ENCODE assay signal across 1 cellular context in the genomic region with DNA sequence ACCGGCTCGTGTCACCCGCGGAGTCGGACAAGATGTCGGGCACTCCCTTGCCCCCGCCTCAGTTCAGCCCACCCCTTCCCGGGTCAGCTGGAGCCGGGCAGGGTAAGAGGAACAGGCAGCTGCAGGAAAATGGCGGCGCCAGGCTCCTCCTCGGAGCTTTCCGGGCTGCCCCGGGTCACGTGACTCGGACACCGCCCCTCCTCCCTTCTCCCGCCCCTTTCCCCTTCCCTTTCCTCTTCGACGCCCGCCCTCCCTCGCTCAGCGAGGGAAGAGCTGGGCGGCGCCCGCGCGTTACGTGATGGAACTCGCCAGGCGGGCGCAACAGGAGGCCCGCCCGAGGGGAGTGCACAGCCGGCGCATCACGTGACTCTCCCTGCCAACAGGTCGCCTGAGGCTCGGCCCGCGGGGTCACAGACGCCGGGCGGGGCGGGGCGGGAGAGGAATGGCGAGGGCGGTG.
TF ChIP-seq lines count a peak whose summit lies in the region.

A gene with protein sequence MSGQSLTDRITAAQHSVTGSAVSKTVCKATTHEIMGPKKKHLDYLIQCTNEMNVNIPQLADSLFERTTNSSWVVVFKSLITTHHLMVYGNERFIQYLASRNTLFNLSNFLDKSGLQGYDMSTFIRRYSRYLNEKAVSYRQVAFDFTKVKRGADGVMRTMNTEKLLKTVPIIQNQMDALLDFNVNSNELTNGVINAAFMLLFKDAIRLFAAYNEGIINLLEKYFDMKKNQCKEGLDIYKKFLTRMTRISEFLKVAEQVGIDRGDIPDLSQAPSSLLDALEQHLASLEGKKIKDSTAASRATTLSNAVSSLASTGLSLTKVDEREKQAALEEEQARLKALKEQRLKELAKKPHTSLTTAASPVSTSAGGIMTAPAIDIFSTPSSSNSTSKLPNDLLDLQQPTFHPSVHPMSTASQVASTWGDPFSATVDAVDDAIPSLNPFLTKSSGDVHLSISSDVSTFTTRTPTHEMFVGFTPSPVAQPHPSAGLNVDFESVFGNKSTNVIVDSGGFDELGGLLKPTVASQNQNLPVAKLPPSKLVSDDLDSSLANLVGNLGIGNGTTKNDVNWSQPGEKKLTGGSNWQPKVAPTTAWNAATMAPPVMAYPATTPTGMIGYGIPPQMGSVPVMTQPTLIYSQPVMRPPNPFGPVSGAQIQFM (minus strand): TSS at position 134 of the 457 bp plus-strand sequence. CDS start 304 bp downstream, outside the sequence.

TF ChIP-seq in K562, 482 proteins besides CTCF, POLR2A, EP300 and RAD21 (continued from another document and continues in another):
- TF ChIP-seq NEUROD1 (IDR thresholded peaks at IDR 0.05; ENCODE audit: borderline replicate concordance, low read depth, low read length, partially characterized antibody) (peak; percentile 54), GABPB1 (CRISPR knock-in tag; IDR thresholded peaks at IDR 0.05) (peak; percentile 78), TRIM24 (IDR thresholded peaks at IDR 0.05) (peak; percentile 22 to 57; a peak in 3 of 4 replicates), FOXA1 (IDR thresholded peaks at IDR 0.05; ENCODE audit: borderline replicate concordance) (no peak), ZNF561 (CRISPR knock-in tag; conservative IDR thresholded peaks at IDR 0.05) (no peak), MXI1 (IDR thresholded peaks at IDR 0.05; ENCODE audit: low read depth, low read length) (peak; percentile 29; the same call in 1 of the 2 replicates), HMGN3 (IDR thresholded peaks at IDR 0.05; ENCODE audit: borderline replicate concordance, extremely low read depth, insufficient read length, low read depth, low read length) (peak; percentile 96), ZKSCAN1 (IDR thresholded peaks at IDR 0.05; ENCODE audit: low read depth, low read length) (0 out of 2 replicates have a peak, but pooled peaks have one; percentile 19), ILF3 (IDR thresholded peaks at IDR 0.05; ENCODE audit: borderline replicate concordance) (peak; percentile 79; the same call in 1 of the 2 replicates), TOE1 (IDR thresholded peaks at IDR 0.05; ENCODE audit: borderline replicate concordance) (peak; percentile 100), TOE1 (CRISPR knock-in tag; IDR thresholded peaks at IDR 0.05; ENCODE audit: borderline replicate concordance, low read depth) (no peak), NFE2 (IDR thresholded peaks at IDR 0.05; ENCODE audit: low read depth) (peak; percentile 33), AFF1 (IDR thresholded peaks at IDR 0.05; ENCODE audit: low read depth in 1 of 2, partially characterized antibody in 2 of 2) (peak in 1 of 2 experiments; percentile 88), RAD51 (IDR thresholded peaks at IDR 0.05; ENCODE audit: borderline replicate concordance, low read depth) (peak; percentile 100), FIP1L1 (IDR thresholded peaks at IDR 0.05; ENCODE audit: low read depth, low read length, poor library complexity, severe bottlenecking) (no peak), CBFA2T3 (IDR thresholded peaks at IDR 0.05) (peak; percentile 53), ZNF217 (CRISPR knock-in tag; IDR thresholded peaks at IDR 0.05) (no peak), NFXL1 (CRISPR knock-in tag; IDR thresholded peaks at IDR 0.05) (no peak), CBX3 (IDR thresholded peaks at IDR 0.05; ENCODE audit: borderline replicate concordance in 1 of 2, low read length in 2 of 2) (peak in 1 of 2 experiments; percentile 26; a peak in 1 of 3 replicates), RB1 (IDR thresholded peaks at IDR 0.05; ENCODE audit: low read depth) (peak; percentile 94), POLR2B (IDR thresholded peaks at IDR 0.05; ENCODE audit: low read depth, partially characterized antibody) (peak; percentile 28), ARID1B (IDR thresholded peaks at IDR 0.05) (peak; percentile 58), JUNB (CRISPR knock-in tag; conservative IDR thresholded peaks at IDR 0.05) (no peak), E2F1 (CRISPR knock-in tag; IDR thresholded peaks at IDR 0.05) (peak; percentile 71; the same call in 1 of the 2 replicates), BRF1 (IDR thresholded peaks at IDR 0.05; ENCODE audit: borderline replicate concordance, extremely low read depth, insufficient read length) (no peak), FOXP1 (CRISPR knock-in tag; IDR thresholded peaks at IDR 0.05) (peak; percentile 4; the same call in 1 of the 2 replicates), ZBTB49 (CRISPR knock-in tag; IDR thresholded peaks at IDR 0.05; ENCODE audit: borderline replicate concordance) (0 out of 2 replicates have a peak, but pooled peaks have one; percentile 16), SP2 (IDR thresholded peaks at IDR 0.05; ENCODE audit: extremely low read depth, low read depth, low read length, poor library complexity, severe bottlenecking) (no peak), NRF1 (conservative IDR thresholded peaks at IDR 0.05 in 1 of 2, IDR thresholded peaks at IDR 0.05 in 1 of 2) (peak; percentile 89 to 91), E2F6 (IDR thresholded peaks at IDR 0.05; ENCODE audit: borderline replicate concordance in 1 of 2, extremely low read depth in 1 of 2, insufficient read depth in 1 of 2, insufficient read length in 1 of 2, low read depth in 1 of 2, low read length in 1 of 2, poor library complexity in 1 of 2, severe bottlenecking in 1 of 2) (peak; percentile 70), ZNF668 (CRISPR knock-in tag; IDR thresholded peaks at IDR 0.05) (0 out of 2 replicates have a peak, but pooled peaks have one; percentile 27), FOXK2 (conservative IDR thresholded peaks at IDR 0.05 in 1 of 2, IDR thresholded peaks at IDR 0.05 in 1 of 2; ENCODE audit: low read depth in 2 of 2) (peak; percentile 70 to 89; a peak in 3 of 4 replicates), THRAP3 (IDR thresholded peaks at IDR 0.05; ENCODE audit: borderline replicate concordance) (no peak), ZNF444 (CRISPR knock-in tag; IDR thresholded peaks at IDR 0.05) (no peak)
- TF ChIP-seq, protein P1, sequence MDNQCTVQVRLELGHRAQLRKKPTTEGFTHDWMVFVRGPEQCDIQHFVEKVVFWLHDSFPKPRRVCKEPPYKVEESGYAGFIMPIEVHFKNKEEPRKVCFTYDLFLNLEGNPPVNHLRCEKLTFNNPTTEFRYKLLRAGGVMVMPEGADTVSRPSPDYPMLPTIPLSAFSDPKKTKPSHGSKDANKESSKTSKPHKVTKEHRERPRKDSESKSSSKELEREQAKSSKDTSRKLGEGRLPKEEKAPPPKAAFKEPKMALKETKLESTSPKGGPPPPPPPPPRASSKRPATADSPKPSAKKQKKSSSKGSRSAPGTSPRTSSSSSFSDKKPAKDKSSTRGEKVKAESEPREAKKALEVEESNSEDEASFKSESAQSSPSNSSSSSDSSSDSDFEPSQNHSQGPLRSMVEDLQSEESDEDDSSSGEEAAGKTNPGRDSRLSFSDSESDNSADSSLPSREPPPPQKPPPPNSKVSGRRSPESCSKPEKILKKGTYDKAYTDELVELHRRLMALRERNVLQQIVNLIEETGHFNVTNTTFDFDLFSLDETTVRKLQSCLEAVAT (IDR thresholded peaks at IDR 0.05), result peak in 1 of 2 experiments; percentile 8; a peak in 2 of 4 replicates
- TF ChIP-seq, protein P2, sequence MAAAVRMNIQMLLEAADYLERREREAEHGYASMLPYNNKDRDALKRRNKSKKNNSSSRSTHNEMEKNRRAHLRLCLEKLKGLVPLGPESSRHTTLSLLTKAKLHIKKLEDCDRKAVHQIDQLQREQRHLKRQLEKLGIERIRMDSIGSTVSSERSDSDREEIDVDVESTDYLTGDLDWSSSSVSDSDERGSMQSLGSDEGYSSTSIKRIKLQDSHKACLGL (CRISPR knock-in tag; IDR thresholded peaks at IDR 0.05; ENCODE audit: borderline replicate concordance, poor library complexity, severe bottlenecking), result no peak
- TF ChIP-seq, protein P3, sequence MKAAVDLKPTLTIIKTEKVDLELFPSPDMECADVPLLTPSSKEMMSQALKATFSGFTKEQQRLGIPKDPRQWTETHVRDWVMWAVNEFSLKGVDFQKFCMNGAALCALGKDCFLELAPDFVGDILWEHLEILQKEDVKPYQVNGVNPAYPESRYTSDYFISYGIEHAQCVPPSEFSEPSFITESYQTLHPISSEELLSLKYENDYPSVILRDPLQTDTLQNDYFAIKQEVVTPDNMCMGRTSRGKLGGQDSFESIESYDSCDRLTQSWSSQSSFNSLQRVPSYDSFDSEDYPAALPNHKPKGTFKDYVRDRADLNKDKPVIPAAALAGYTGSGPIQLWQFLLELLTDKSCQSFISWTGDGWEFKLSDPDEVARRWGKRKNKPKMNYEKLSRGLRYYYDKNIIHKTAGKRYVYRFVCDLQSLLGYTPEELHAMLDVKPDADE (conservative IDR thresholded peaks at IDR 0.05; ENCODE audit: control insufficient read depth, low read depth, low read length), result peak; percentile 75; the same call in 1 of the 2 replicates
- TF ChIP-seq, protein P4, sequence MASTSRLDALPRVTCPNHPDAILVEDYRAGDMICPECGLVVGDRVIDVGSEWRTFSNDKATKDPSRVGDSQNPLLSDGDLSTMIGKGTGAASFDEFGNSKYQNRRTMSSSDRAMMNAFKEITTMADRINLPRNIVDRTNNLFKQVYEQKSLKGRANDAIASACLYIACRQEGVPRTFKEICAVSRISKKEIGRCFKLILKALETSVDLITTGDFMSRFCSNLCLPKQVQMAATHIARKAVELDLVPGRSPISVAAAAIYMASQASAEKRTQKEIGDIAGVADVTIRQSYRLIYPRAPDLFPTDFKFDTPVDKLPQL (IDR thresholded peaks at IDR 0.05; ENCODE audit: extremely low read depth, insufficient read length), result no peak
- TF ChIP-seq, protein P5, sequence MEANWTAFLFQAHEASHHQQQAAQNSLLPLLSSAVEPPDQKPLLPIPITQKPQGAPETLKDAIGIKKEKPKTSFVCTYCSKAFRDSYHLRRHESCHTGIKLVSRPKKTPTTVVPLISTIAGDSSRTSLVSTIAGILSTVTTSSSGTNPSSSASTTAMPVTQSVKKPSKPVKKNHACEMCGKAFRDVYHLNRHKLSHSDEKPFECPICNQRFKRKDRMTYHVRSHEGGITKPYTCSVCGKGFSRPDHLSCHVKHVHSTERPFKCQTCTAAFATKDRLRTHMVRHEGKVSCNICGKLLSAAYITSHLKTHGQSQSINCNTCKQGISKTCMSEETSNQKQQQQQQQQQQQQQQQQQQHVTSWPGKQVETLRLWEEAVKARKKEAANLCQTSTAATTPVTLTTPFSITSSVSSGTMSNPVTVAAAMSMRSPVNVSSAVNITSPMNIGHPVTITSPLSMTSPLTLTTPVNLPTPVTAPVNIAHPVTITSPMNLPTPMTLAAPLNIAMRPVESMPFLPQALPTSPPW (CRISPR knock-in tag; IDR thresholded peaks at IDR 0.05), result peak; percentile 97
- TF ChIP-seq, protein P6, sequence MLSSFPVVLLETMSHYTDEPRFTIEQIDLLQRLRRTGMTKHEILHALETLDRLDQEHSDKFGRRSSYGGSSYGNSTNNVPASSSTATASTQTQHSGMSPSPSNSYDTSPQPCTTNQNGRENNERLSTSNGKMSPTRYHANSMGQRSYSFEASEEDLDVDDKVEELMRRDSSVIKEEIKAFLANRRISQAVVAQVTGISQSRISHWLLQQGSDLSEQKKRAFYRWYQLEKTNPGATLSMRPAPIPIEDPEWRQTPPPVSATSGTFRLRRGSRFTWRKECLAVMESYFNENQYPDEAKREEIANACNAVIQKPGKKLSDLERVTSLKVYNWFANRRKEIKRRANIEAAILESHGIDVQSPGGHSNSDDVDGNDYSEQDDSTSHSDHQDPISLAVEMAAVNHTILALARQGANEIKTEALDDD (IDR thresholded peaks at IDR 0.05), result no peak
